In the genomic region with DNA sequence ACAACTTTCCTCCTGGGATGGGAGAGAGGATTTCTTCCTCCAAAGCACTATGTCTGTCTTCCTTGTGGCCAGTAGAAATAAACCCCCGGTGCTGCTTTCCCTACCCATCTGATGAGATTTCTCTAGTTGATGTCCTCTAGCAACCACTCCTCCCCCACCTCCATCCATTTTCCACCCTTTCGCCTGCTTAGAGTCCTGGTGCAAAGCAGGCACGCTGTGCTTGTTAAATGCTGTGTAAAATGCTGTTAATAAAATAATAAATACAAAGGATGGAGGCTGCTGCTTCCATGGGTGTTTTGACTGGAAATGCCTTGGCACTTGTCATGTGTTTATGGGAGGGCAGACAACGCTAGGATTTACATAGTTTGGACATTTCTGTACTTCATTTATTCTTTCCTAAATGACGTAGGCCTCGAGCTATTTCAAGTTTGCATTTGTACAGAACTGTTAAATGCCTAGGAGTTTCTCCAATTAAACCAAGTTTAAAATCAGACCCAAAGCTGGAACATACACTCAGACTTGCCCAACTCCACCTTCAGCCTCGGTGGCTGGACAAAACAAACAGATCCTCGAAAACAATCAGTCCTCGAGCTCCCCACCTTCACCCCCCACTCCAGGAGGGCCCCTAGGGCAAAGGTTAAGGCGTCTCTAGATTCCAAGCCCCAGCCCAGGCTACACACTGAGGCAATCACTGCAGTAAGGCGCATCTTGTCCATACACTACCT, we compare ENCODE assay signal across 13 cellular contexts. TPM values are rescaled to one million over a fixed set of nuclear protein-coding genes. Genes with fewer than 3 reads are reported as not detected.
DNase-seq lines count a peak whose midpoint lies in the region; ATAC-seq, FAIRE-seq and TF ChIP-seq lines count a peak whose summit lies in the region.
"Had no signal": no experiment of that assay in that cellular context is flagged by ENCODE, and none has a peak within 500 bp of the region (broad histone marks: within the 10 kb centered on the region; RNA-seq: fewer than 3 reads in every experiment).

No MANE protein-coding gene starts in this region.

- H4K20me1 ChIP-seq in HepG2 (ENCODE audit: insufficient read depth, low read length) = peaks cover 64% of the 10 kb centered on the region
- peaks cover 33% of the 10 kb centered on the region for H4K20me1 ChIP-seq in OCI-LY7 (ENCODE audit: insufficient read depth, low read length)

- WGBS in body of pancreas, 2 donors = 41 to 49% methylated on average over 8 to 11 of the region's 11 CpGs
- 53% methylated on average over 10 of the region's 11 CpGs for WGBS in HepG2 (ENCODE audit: low lambda C conversion rate)
- WGBS in stomach, 5 donors = 22 to 40% (median 34%) methylated on average over 6 to 11 of the region's 11 CpGs

- no peak overlapping the region for H3K9ac ChIP-seq in HepG2 (ENCODE audit: insufficient read depth, low read depth, low read length)

- ATAC-seq in body of pancreas (no peak), HepG2 (no peak), HG03196 (IDR thresholded peaks at IDR 0.05; ENCODE audit: unreplicated experiment) (no peak)
- ATAC-seq: T-cell had no signal

- H3K79me2 ChIP-seq in HepG2 (ENCODE audit: insufficient read depth, low read length) (peaks cover 85% of the 10 kb centered on the region), OCI-LY7 (ENCODE audit: insufficient read depth, low read depth, low read length) (peaks cover 98% of the 10 kb centered on the region)

- no peak for TF ChIP-seq RAD21 in HepG2 (CRISPR knock-in tag; IDR thresholded peaks at IDR 0.05)

- BruUV-seq in HepG2 (replicated peaks; lab: Mats Ljungman, UMichigan) = no TSS peak
- BruUV-seq in OCI-LY7 (replicated peaks; lab: Mats Ljungman, UMichigan) = no TSS peak

- TF ChIP-seq POLR2A in body of pancreas (IDR thresholded peaks at IDR 0.05) (no peak), HepG2 (IDR thresholded peaks at IDR 0.05; ENCODE audit: insufficient read depth in 1 of 2, low read depth in 2 of 2, low read length in 2 of 2) (no peak), stomach (IDR thresholded peaks at IDR 0.05) (no peak), uterus (IDR thresholded peaks at IDR 0.05) (no peak)

- no peak for TF ChIP-seq CTCF in HEK293 (tag by site-specific recombination; IDR thresholded peaks at IDR 0.05)
- no peak for TF ChIP-seq CTCF in body of pancreas (IDR thresholded peaks at IDR 0.05)
- TF ChIP-seq CTCF in HepG2 (CRISPR knock-in tag; IDR thresholded peaks at IDR 0.05) = no peak
- no peak for TF ChIP-seq CTCF in stomach (IDR thresholded peaks at IDR 0.05)
- TF ChIP-seq CTCF in uterus (IDR thresholded peaks at IDR 0.05) = no peak
- TF ChIP-seq CTCF in OCI-LY7 (conservative IDR thresholded peaks at IDR 0.05; ENCODE audit: low read length) = no peak

- peak; percentile 71 for FAIRE-seq in HepG2 (lab: Jason Lieb, UNC)
- FAIRE-seq: H54 had no signal

- H3K4me2 ChIP-seq in HepG2 (ENCODE audit: low read depth, low read length) (peak overlapping the region; percentile 24; the same call in 1 of the 2 replicates), OCI-LY7 (ENCODE audit: low read length) (no peak overlapping the region)

- DNase-seq in body of pancreas (no peak), HepG2 (ENCODE audit: low spot score) (no peak), stomach (no peak), SW480 (ENCODE audit: low spot score) (no peak), uterus (no peak), OCI-LY7 (ENCODE audit: low spot score) (no peak)
- DNase-seq: dermis blood vessel endothelial cell, GF-D8, MG63, T-cell had no signal

- no peaks in the 10 kb centered on the region for H3K9me2 ChIP-seq in OCI-LY7 (ENCODE audit: insufficient read depth, low read length)

- no peak for TF ChIP-seq EP300 in HepG2 (IDR thresholded peaks at IDR 0.05; ENCODE audit: low read depth in 2 of 2, low read length in 2 of 2)
- TF ChIP-seq EP300 in HepG2 (CRISPR knock-in tag; IDR thresholded peaks at IDR 0.05; ENCODE audit: borderline replicate concordance) = no peak
- no peak for TF ChIP-seq EP300 in stomach (IDR thresholded peaks at IDR 0.05)

- H3K27me3 ChIP-seq in body of pancreas (no peaks in the 10 kb centered on the region), HepG2 (ENCODE audit: control insufficient read depth in 1 of 2, insufficient read depth in 2 of 2, low read length in 2 of 2) (no peaks in the 10 kb centered on the region), stomach (peaks cover 0 to 38% (median 0%) of the 10 kb centered on the region in 3 donors), uterus (no peaks in the 10 kb centered on the region)
- H3K27me3 ChIP-seq: MG63 had no signal

- H2AFZ ChIP-seq in HepG2 (ENCODE audit: low read length) (no peak overlapping the region), OCI-LY7 (ENCODE audit: low read length) (no peak overlapping the region)

- H3K4me1 ChIP-seq in HEK293 (ENCODE audit: control insufficient read depth, insufficient read depth, low read length) = peaks cover 34% of the 10 kb centered on the region
- peaks cover 91% of the 10 kb centered on the region for H3K4me1 ChIP-seq in body of pancreas
- peaks cover 86% of the 10 kb centered on the region for H3K4me1 ChIP-seq in HepG2 (ENCODE audit: insufficient read depth, low read length)
- H3K4me1 ChIP-seq in stomach = peaks cover 30 to 100% (median 87%) of the 10 kb centered on the region in 4 donors
- H3K4me1 ChIP-seq in uterus = no peaks in the 10 kb centered on the region
- peaks cover 87% of the 10 kb centered on the region for H3K4me1 ChIP-seq in OCI-LY7 (ENCODE audit: insufficient read depth, low read length, poor library complexity, severe bottlenecking)

- in situ Hi-C loops in HepG2 (cut with HindIII; ENCODE audit: extremely low pct_ligation_motif_present, low pct_unique_long_range_greater_than_20kb) = loop anchor here (10.0 kb wide), 1 partner anchor 177 kb away; no protein-coding TSS in a partner anchor

- POLR2A ChIA-PET in HEK293 (lab: Yijun Ruan, JAX) (interaction anchor here (0.7 kb wide), 1 partner anchor 332 kb away, joined by 4 read pairs; no protein-coding TSS in a partner anchor), HepG2 (lab: Yijun Ruan, JAX) (interaction anchor here (0.9 to 1.4 kb wide), 5 partner anchors 9 to 75 kb away, joined by 3 to 9 read pairs (median 4); a partner anchor contains a TSS), OCI-LY7 (lab: Charles Lee) (interaction anchor here (0.9 to 1.3 kb wide), 2 partner anchors 10 to 89 kb away, joined by 3 read pairs; a partner anchor contains a TSS)

- no peaks in the 10 kb centered on the region for H3K9me3 ChIP-seq in HEK293 (ENCODE audit: control insufficient read depth, insufficient read depth, low read depth, low read length)
- H3K9me3 ChIP-seq in body of pancreas = no peaks in the 10 kb centered on the region
- H3K9me3 ChIP-seq in HepG2 (ENCODE audit: low read length) = no peaks in the 10 kb centered on the region
- no peaks in the 10 kb centered on the region for H3K9me3 ChIP-seq in stomach
- no peaks in the 10 kb centered on the region for H3K9me3 ChIP-seq in uterus
- no peaks in the 10 kb centered on the region for H3K9me3 ChIP-seq in OCI-LY7 (ENCODE audit: low read length)
- H3K9me3 ChIP-seq: MG63 had no signal

- no peak overlapping the region for H3K4me3 ChIP-seq in HEK293 (ENCODE audit: low read depth, low read length)
- H3K4me3 ChIP-seq in body of pancreas = no peak overlapping the region
- H3K4me3 ChIP-seq in HepG2 (replicated peaks in 1 of 3; ENCODE audit: insufficient read depth in 1 of 3, low read depth in 2 of 3, low read length in 3 of 3) = no peak overlapping the region
- H3K4me3 ChIP-seq in stomach = no peak overlapping the region
- no peak overlapping the region for H3K4me3 ChIP-seq in uterus
- H3K4me3 ChIP-seq in OCI-LY7 (ENCODE audit: low read depth, low read length, poor library complexity, severe bottlenecking) = no peak overlapping the region
- H3K4me3 ChIP-seq: MG63 had no signal

- H3K36me3 ChIP-seq in HEK293 (ENCODE audit: control insufficient read depth in 2 of 2, insufficient read depth in 1 of 2, low read length in 2 of 2) (peaks cover 0 to 10% of the 10 kb centered on the region in 2 experiments; a peak in 1 of 3 replicates), body of pancreas (replicated peaks in 1 of 2; ENCODE audit: insufficient read depth in 1 of 2, low read depth in 2 of 2) (no peaks in the 10 kb centered on the region), HepG2 (replicated peaks in 1 of 2; ENCODE audit: control insufficient read depth in 1 of 2, insufficient read depth in 2 of 2, low read length in 2 of 2) (no peaks in the 10 kb centered on the region; a peak in 1 of 5 replicates), stomach (no peaks in the 10 kb centered on the region), uterus (no peaks in the 10 kb centered on the region), OCI-LY7 (ENCODE audit: insufficient read depth, low read length) (peaks cover 18% of the 10 kb centered on the region)
- H3K36me3 ChIP-seq: MG63 had no signal

- intact Hi-C loops in body of pancreas (cut with DNase I) = no loop called here
- intact Hi-C loops in HepG2 (cut with micrococcal nuclease; ENCODE audit: unreplicated experiment) = no loop called here
- intact Hi-C loops in stomach (cut with DNase I; ENCODE audit: low total_unique reads) = no loop called here
- intact Hi-C loops in uterus (cut with DNase I; ENCODE audit: low total_unique reads) = no loop called here
- intact Hi-C loops in OCI-LY7 (cut with micrococcal nuclease; ENCODE audit: unreplicated experiment) = no loop called here

- H3K27ac ChIP-seq in HEK293 (ENCODE audit: extremely low read depth, low read depth, low read length) (no peak overlapping the region), body of pancreas (peak overlapping the region; percentile 65 to 83 (median 72)), HepG2 (ENCODE audit: extremely low read length, insufficient read depth, low read length) (no peak overlapping the region), stomach (peak overlapping the region; percentile 37 to 85 (median 75)), uterus (peak overlapping the region in 1 of 2 donors; percentile 50), OCI-LY7 (ENCODE audit: low read depth, low read length, poor library complexity, severe bottlenecking) (no peak overlapping the region)

- CTCF ChIA-PET in HEK293 (lab: Yijun Ruan, JAX) = interaction anchor here (0.8 to 1.1 kb wide), 2 partner anchors 28 to 241 kb away, joined by 3 to 4 read pairs; no protein-coding TSS in a partner anchor
- CTCF ChIA-PET in HepG2 (lab: Yijun Ruan, JAX; ENCODE audit: low intra/inter-chr PET ratio, low total read pairs) = no interaction called here
- CTCF ChIA-PET in OCI-LY7 (lab: Charles Lee; ENCODE audit: unreplicated experiment) = no interaction called here

RNA-seq across cellular contexts. Expression of a gene that starts 10.0 kb away (rescaled TPM):
- total RNA-seq in body of pancreas = 10 to 100 TPM; 13.2 to 23.6 TPM
- 15.2 and 18.6 TPM in 2 replicates for total RNA-seq in HepG2 (2016; rRNA removed; fragmentation: Illumina TruSeq; extraction: Trizol)
- 3.2 and 4.8 TPM in 2 replicates for total RNA-seq in HepG2 (2016; cell fraction: cytosol; rRNA removed; fragmentation: Illumina TruSeq; extraction: Trizol; ENCODE audit: low read depth)
- total RNA-seq in HepG2 (2016; cell fraction: insoluble cytoplasmic fraction; rRNA removed; fragmentation: Illumina TruSeq; extraction: Trizol) = 13.9 and 15.9 TPM in 2 replicates
- total RNA-seq in HepG2 (2016; cell fraction: membrane; rRNA removed; fragmentation: Illumina TruSeq; extraction: Trizol) = 7.4 and 7.6 TPM in 2 replicates
- total RNA-seq in HepG2 (2016; cell fraction: nucleus; rRNA removed; fragmentation: Illumina TruSeq; extraction: Trizol) = 18.8 and 25.8 TPM in 2 replicates
- polyA plus RNA-seq in HepG2 (2011; rRNA removed) = 14.3 and 15.2 TPM in 2 replicates
- polyA plus RNA-seq in HepG2 (2011; cell fraction: cytosol; rRNA removed) = 11.5 and 13.8 TPM in 2 replicates
- 30.4 and 30.6 TPM in 2 replicates for polyA plus RNA-seq in HepG2 (2011; cell fraction: nucleus; rRNA removed)
- 27.3 and 29.3 TPM in 2 replicates for polyA plus RNA-seq in HepG2 (2012)
- 1.2 and 1.3 TPM in 2 replicates for polyA plus RNA-seq in HepG2 (2016; cell fraction: cytosol; fragmentation: Illumina TruSeq; extraction: Trizol; ENCODE audit: low read depth)
- 17.4 and 18.4 TPM in 2 replicates for polyA plus RNA-seq in HepG2 (2016; cell fraction: insoluble cytoplasmic fraction; fragmentation: Illumina TruSeq; extraction: Trizol; ENCODE audit: low read depth)
- 1.3 and 1.9 TPM in 2 replicates for polyA plus RNA-seq in HepG2 (2016; cell fraction: membrane; fragmentation: Illumina TruSeq; extraction: Trizol; ENCODE audit: low read depth)
- polyA plus RNA-seq in HepG2 (2016; cell fraction: nucleus; fragmentation: Illumina TruSeq; extraction: Trizol; ENCODE audit: insufficient read depth, low read depth) = 27.4 and 28.9 TPM in 2 replicates
- 18.3 and 32.5 TPM in 2 replicates for polyA minus RNA-seq in HepG2 (2011; rRNA and poly(A)+ RNA removed; ENCODE audit: low replicate concordance)
- polyA minus RNA-seq in HepG2 (2011; cell fraction: cytosol; rRNA and poly(A)+ RNA removed) = 40.3 and 40.4 TPM in 2 replicates
- 31.8 TPM in 2 replicates for polyA minus RNA-seq in HepG2 (2011; cell fraction: nucleus; rRNA and poly(A)+ RNA removed)
- total RNA-seq in stomach = 10 to 100 TPM; 11.0 to 45.5 (median 34.8) TPM
- polyA plus RNA-seq in stomach = 10 to 100 TPM in 1 of 3 donors, 1 to 10 TPM in 2; 4.4 to 11.8 (median 5.0) TPM
- 10 to 100 TPM in 3 of 4 donors, 1 to 10 TPM in 1; 10.0 to 42.4 (median 26.4) TPM for total RNA-seq in uterus
- total RNA-seq in OCI-LY7 (2014; rRNA removed; shearing (Covaris generic)) = 55.6 and 64.3 TPM in 2 replicates
- 48.0 and 52.2 TPM in 2 replicates for total RNA-seq in OCI-LY7 (2022)

Comparison
In these comparisons a context has a peak if more than half of its experiments do, and no peak if none do; other contexts are left out.
1. H3K27ac ChIP-seq: peak in body of pancreas (4 of 4) and stomach (5 of 5); none in HEK293 (single experiment), HepG2 (single experiment) and OCI-LY7 (single experiment).